ENCODE assay signal across 8 cellular contexts in genomic region chr2:157470321-157470720, GRCh38. TPM values are rescaled to one million over a fixed set of nuclear protein-coding genes. Genes with fewer than 3 reads are reported as not detected.
DNase-seq lines count a peak whose midpoint lies in the region; ATAC-seq and TF ChIP-seq lines count a peak whose summit lies in the region.

No MANE protein-coding gene starts in this region.

- no peaks in the 10 kb centered on the region for H3K36me3 Mint-ChIP-seq in endodermal cell (ENCODE audit: low read depth)

- H3K4me1 ChIP-seq in endodermal cell (ENCODE audit: control insufficient read depth, insufficient read depth, low read length): no peaks in the 10 kb centered on the region

- peak overlapping the region; percentile 95 for H3K27ac ChIP-seq in HL-60 (replicated peaks)
- H3K27ac ChIP-seq in endodermal cell (ENCODE audit: low read depth, low read length): no peak overlapping the region

- H3K4me3 ChIP-seq in HL-60 (replicated peaks; ENCODE audit: insufficient read depth, low read length): no peak overlapping the region
- peak overlapping the region; percentile 38 for H3K4me3 ChIP-seq in endodermal cell (ENCODE audit: low read length)

- H3K36me3 ChIP-seq in endodermal cell (ENCODE audit: control insufficient read depth, insufficient read depth, low read length): no peaks in the 10 kb centered on the region

- no peak for TF ChIP-seq CTCF in HL-60 (IDR thresholded peaks at IDR 0.05; ENCODE audit: insufficient read depth, low read length)
- TF ChIP-seq CTCF in endodermal cell (conservative IDR thresholded peaks at IDR 0.05): no peak

- DNase-seq in HL-60 (ENCODE audit: low read depth in 1 of 2, low spot score in 1 of 2): no peak
- DNase-seq in endodermal cell: no peak
- no peak for DNase-seq in NCI-H345 (lab: John Stamatoyannopoulos, UW)
- no peak for DNase-seq in cerebellar cortex (ENCODE audit: low spot score)
- DNase-seq in NCI-H2029 (lab: John Stamatoyannopoulos, UW): no peak
- DNase-seq in NCI-H2081 (lab: John Stamatoyannopoulos, UW): no peak

- peak; percentile 55 for ATAC-seq in GM18502 (IDR thresholded peaks at IDR 0.05; ENCODE audit: poor library complexity, unreplicated experiment)
- peak; percentile 56 for ATAC-seq in GM21576 (IDR thresholded peaks at IDR 0.05; ENCODE audit: unreplicated experiment)

- H3K9me3 ChIP-seq in endodermal cell (ENCODE audit: control insufficient read depth, low read length): no peaks in the 10 kb centered on the region

- no peak overlapping the region for H3K4me3 Mint-ChIP-seq in endodermal cell

- no peaks in the 10 kb centered on the region for H3K9me3 Mint-ChIP-seq in endodermal cell

- H3K4me1 Mint-ChIP-seq in endodermal cell: peaks cover 11% of the 10 kb centered on the region

- H3K9ac ChIP-seq in endodermal cell (ENCODE audit: extremely low read depth, low read length, poor library complexity, severe bottlenecking): no peak overlapping the region

- H3K27me3 Mint-ChIP-seq in endodermal cell (ENCODE audit: insufficient read depth): peaks cover 2% of the 10 kb centered on the region

- H3K27me3 ChIP-seq in HL-60 (ENCODE audit: insufficient read depth, poor library complexity, severe bottlenecking) (no peaks in the 10 kb centered on the region), endodermal cell (ENCODE audit: control insufficient read depth, insufficient read depth, low read length, poor library complexity, severe bottlenecking) (no peaks in the 10 kb centered on the region)

- H3K27ac Mint-ChIP-seq in endodermal cell: no peak overlapping the region

RNA-seq across cellular contexts. Expression of gene CYTIP, which starts 26.4 kb away (rescaled TPM):
- under 1 TPM in 1 of 2 donors, not detected in 1; 0.31 TPM for total RNA-seq in endodermal cell
- polyA plus RNA-seq in endodermal cell (2013, experiment 1 of 2): not detected
- polyA plus RNA-seq in endodermal cell (2013, experiment 2 of 2): not detected
